ENCODE assay signal across 1 cellular context in the genomic region with DNA sequence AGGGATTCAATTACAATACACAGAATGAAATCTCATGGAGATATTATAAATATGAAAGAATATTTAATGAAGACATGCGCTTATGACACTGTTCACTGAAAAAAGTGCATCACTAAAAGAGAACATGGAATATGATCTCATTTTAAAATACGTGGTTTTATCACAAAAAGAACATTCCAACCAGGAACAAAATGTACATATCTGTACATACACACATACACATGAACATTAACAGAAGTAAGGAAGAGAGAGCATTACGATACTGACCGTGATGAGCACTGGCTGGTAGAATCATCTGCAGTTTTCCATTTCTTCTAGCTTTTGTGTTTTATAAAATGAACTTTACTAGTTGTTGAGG.
TF ChIP-seq lines count a peak whose summit lies in the region.

No MANE protein-coding gene starts in this region.

TF ChIP-seq in IMR-90, 13 proteins besides CTCF, POLR2A, EP300 and RAD21:
- TF ChIP-seq CEBPB (IDR thresholded peaks at IDR 0.05; ENCODE audit: low read depth, low read length) (no peak), MAZ (IDR thresholded peaks at IDR 0.05; ENCODE audit: borderline replicate concordance, low read depth, low read length) (no peak), FOS (IDR thresholded peaks at IDR 0.05; ENCODE audit: low read depth, low read length) (no peak), MAFK (IDR thresholded peaks at IDR 0.05; ENCODE audit: low read depth, low read length) (no peak), SMC3 (IDR thresholded peaks at IDR 0.05; ENCODE audit: low read depth, low read length) (no peak), BHLHE40 (IDR thresholded peaks at IDR 0.05; ENCODE audit: low read depth, low read length) (no peak), RFX5 (IDR thresholded peaks at IDR 0.05; ENCODE audit: low read depth, low read length) (no peak), RCOR1 (IDR thresholded peaks at IDR 0.05; ENCODE audit: insufficient replicate concordance, low read length) (no peak), NFE2L2 (IDR thresholded peaks at IDR 0.05; ENCODE audit: low read depth, low read length) (no peak), MXI1 (IDR thresholded peaks at IDR 0.05; ENCODE audit: borderline replicate concordance, low read depth, low read length) (no peak), CHD1 (IDR thresholded peaks at IDR 0.05; ENCODE audit: low read depth, low read length) (no peak)
- TF ChIP-seq, protein P1, sequence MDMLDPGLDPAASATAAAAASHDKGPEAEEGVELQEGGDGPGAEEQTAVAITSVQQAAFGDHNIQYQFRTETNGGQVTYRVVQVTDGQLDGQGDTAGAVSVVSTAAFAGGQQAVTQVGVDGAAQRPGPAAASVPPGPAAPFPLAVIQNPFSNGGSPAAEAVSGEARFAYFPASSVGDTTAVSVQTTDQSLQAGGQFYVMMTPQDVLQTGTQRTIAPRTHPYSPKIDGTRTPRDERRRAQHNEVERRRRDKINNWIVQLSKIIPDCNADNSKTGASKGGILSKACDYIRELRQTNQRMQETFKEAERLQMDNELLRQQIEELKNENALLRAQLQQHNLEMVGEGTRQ (IDR thresholded peaks at IDR 0.05; ENCODE audit: low read depth, low read length), result no peak
- TF ChIP-seq, protein P2, sequence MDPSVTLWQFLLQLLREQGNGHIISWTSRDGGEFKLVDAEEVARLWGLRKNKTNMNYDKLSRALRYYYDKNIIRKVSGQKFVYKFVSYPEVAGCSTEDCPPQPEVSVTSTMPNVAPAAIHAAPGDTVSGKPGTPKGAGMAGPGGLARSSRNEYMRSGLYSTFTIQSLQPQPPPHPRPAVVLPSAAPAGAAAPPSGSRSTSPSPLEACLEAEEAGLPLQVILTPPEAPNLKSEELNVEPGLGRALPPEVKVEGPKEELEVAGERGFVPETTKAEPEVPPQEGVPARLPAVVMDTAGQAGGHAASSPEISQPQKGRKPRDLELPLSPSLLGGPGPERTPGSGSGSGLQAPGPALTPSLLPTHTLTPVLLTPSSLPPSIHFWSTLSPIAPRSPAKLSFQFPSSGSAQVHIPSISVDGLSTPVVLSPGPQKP (IDR thresholded peaks at IDR 0.05; ENCODE audit: borderline replicate concordance, low read depth, low read length), result no peak
